Comparison of ENCODE assay signal across 8 cellular contexts in the genomic region with DNA sequence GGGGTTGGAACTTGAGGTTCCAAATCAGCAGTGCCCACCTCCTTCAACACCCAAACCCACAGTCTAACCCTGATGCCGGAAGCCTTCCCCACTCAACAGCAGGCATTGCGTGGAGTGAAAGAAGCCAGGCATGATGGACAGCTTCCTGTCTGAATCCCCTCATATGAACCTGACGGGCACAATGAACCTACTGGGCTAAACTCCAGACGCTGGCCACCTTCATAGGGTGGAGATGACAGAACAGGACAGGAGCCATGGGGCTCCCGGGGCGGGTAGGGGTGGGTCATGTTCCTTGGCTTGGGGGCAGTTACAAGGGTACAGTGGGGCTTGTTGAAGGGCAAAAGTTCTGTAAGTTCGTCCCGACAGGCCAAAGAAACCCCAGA. TPM values are rescaled to one million over a fixed set of nuclear protein-coding genes. Genes with fewer than 3 reads are reported as not detected.
DNase-seq lines count a peak whose midpoint lies in the region; ATAC-seq, FAIRE-seq and TF ChIP-seq lines count a peak whose summit lies in the region.

No MANE protein-coding gene starts in this region.

- no peak for DNase-seq in SJSA1 (ENCODE audit: low read depth in 1 of 2, low spot score in 2 of 2)
- DNase-seq in stimulated activated effector memory CD8-positive, alpha-beta T cell treated with anti-CD3 and anti-CD28 coated beads, Interleukin-12 subunit alpha, Interleukin-12 subunit beta, amount 100 ng/mL, for 72 hours (ENCODE audit: low spot score in 2 of 2): no peak
- no peak for DNase-seq in SW480 (ENCODE audit: low spot score)
- DNase-seq in DMS 273 (lab: John Stamatoyannopoulos, UW; ENCODE audit: unreplicated experiment): no peak
- DNase-seq in H4 (ENCODE audit: low spot score): no peak
- DNase-seq in GM12891 (ENCODE audit: insufficient read length, low spot score): no peak

- peaks cover 48% of the 10 kb centered on the region for H3K36me3 Mint-ChIP-seq in stimulated activated effector memory CD8-positive, alpha-beta T cell treated with anti-CD3 and anti-CD28 coated beads, Interleukin-12 subunit alpha, Interleukin-12 subunit beta, amount 100 ng/mL, for 72 hours

- H3K4me1 ChIP-seq in SJSA1 (replicated peaks) (peaks cover 15% of the 10 kb centered on the region), gastroesophageal sphincter (peaks cover 0 to 53% (median 11%) of the 10 kb centered on the region in 3 donors)

- H3K4me1 Mint-ChIP-seq in stimulated activated effector memory CD8-positive, alpha-beta T cell treated with anti-CD3 and anti-CD28 coated beads, Interleukin-12 subunit alpha, Interleukin-12 subunit beta, amount 100 ng/mL, for 72 hours: peaks cover 24% of the 10 kb centered on the region

- no peak for TF ChIP-seq CTCF in gastroesophageal sphincter (IDR thresholded peaks at IDR 0.05)

- H3K27me3 ChIP-seq in SJSA1 (replicated peaks) (no peaks in the 10 kb centered on the region), gastroesophageal sphincter (no peaks in the 10 kb centered on the region)

- no peak for FAIRE-seq in GM12891 (lab: Jason Lieb, UNC)

- TF ChIP-seq POLR2A in gastroesophageal sphincter (IDR thresholded peaks at IDR 0.05) (no peak), GM12891 (IDR thresholded peaks at IDR 0.05; ENCODE audit: low read depth, low read length) (no peak)

- TF ChIP-seq EP300 in gastroesophageal sphincter (IDR thresholded peaks at IDR 0.05): no peak

- peak; percentile 16 for ATAC-seq in GM21717 (IDR thresholded peaks at IDR 0.05; ENCODE audit: unreplicated experiment)
- ATAC-seq in gastroesophageal sphincter: no peak
- no peak for ATAC-seq in stimulated activated effector memory CD8-positive, alpha-beta T cell treated with anti-CD3 and anti-CD28 coated beads, Interleukin-12 subunit alpha, Interleukin-12 subunit beta, amount 100 ng/mL, for 72 hours

- H3K36me3 ChIP-seq in SJSA1 (peaks cover 34% of the 10 kb centered on the region), gastroesophageal sphincter (peaks cover 0 to 8% of the 10 kb centered on the region in 2 donors)

- H3K27ac Mint-ChIP-seq in stimulated activated effector memory CD8-positive, alpha-beta T cell treated with anti-CD3 and anti-CD28 coated beads, Interleukin-12 subunit alpha, Interleukin-12 subunit beta, amount 100 ng/mL, for 72 hours: peak overlapping the region; percentile 92

- H3K4me3 Mint-ChIP-seq in stimulated activated effector memory CD8-positive, alpha-beta T cell treated with anti-CD3 and anti-CD28 coated beads, Interleukin-12 subunit alpha, Interleukin-12 subunit beta, amount 100 ng/mL, for 72 hours: peak overlapping the region; percentile 93

- H3K27ac ChIP-seq in SJSA1: no peak overlapping the region
- peak overlapping the region in 3 of 4 donors; percentile 78 to 89 (median 86) for H3K27ac ChIP-seq in gastroesophageal sphincter

- H3K9me3 ChIP-seq in SJSA1 (replicated peaks): no peaks in the 10 kb centered on the region
- no peaks in the 10 kb centered on the region for H3K9me3 ChIP-seq in gastroesophageal sphincter

- H3K9me3 Mint-ChIP-seq in stimulated activated effector memory CD8-positive, alpha-beta T cell treated with anti-CD3 and anti-CD28 coated beads, Interleukin-12 subunit alpha, Interleukin-12 subunit beta, amount 100 ng/mL, for 72 hours: peaks cover 2% of the 10 kb centered on the region

- H3K4me3 ChIP-seq in SJSA1 (peak overlapping the region; percentile 92), gastroesophageal sphincter (peak overlapping the region in 1 of 2 donors; percentile 82)

- WGBS in gastroesophageal sphincter (ENCODE audit: low coverage in 1 of 2), 2 donors: 67 to 80% methylated on average over 1 of the region's 8 CpGs

TF ChIP-seq in GM12891, 5 proteins besides CTCF, POLR2A, EP300 and RAD21:
- no peak for TF ChIP-seq TAF1 (IDR thresholded peaks at IDR 0.05; ENCODE audit: low read depth, low read length)
- TF ChIP-seq PAX5 (IDR thresholded peaks at IDR 0.05; ENCODE audit: insufficient read depth, low read length, severe bottlenecking): no peak
- TF ChIP-seq POU2F2 (IDR thresholded peaks at IDR 0.05; ENCODE audit: low read depth, low read length): no peak
- no peak for TF ChIP-seq SPI1 (IDR thresholded peaks at IDR 0.05; ENCODE audit: low read depth, low read length)
- TF ChIP-seq POLR2AphosphoS5 (IDR thresholded peaks at IDR 0.05; ENCODE audit: low read depth, low read length): no peak
TF ChIP-seq in GM12891: peak in this region for 0.

RNA-seq across cellular contexts. Expression of gene HSBP1, which starts 0.5 kb away (rescaled TPM):
- total RNA-seq in SJSA1 (2014; rRNA removed; shearing (Covaris generic)): 53.5 and 54.3 TPM in 2 replicates
- 10 to 100 TPM in 3 of 4 donors, 1 to 10 TPM in 1; 9.8 to 66.0 (median 19.3) TPM for total RNA-seq in gastroesophageal sphincter
- 25.5 and 30.7 TPM in 2 replicates for total RNA-seq in H4 (2014; rRNA removed; shearing (Covaris generic))
- 65.2 TPM for polyA plus RNA-seq in GM12891 (2012; ENCODE audit: low read depth, missing spikeins)
